In the genomic region with DNA sequence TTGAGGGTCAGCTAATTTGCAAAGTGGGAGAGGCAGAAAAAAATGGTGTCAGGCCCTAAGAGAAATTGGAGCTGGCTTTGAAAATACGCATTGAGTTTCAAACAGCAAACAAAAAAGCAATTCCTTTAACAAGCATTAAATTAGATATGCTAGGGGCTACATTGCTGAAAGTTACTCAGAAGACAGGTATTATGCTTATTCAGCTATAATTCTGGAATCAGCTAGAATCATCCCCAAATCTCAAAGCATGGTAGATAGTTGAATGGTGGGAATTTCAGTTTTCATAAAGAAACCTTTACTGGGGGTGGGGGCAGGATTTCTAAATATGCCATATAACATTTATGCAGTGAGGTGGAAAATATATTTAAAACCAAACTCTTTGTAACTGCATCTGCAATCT, we compare ENCODE assay signal across 17 cellular contexts. TPM values are rescaled to one million over a fixed set of nuclear protein-coding genes. Genes with fewer than 3 reads are reported as not detected.
DNase-seq lines count a peak whose midpoint lies in the region; ATAC-seq and TF ChIP-seq lines count a peak whose summit lies in the region.
"Had no signal": no experiment of that assay in that cellular context is flagged by ENCODE, and none has a peak within 500 bp of the region (broad histone marks: within the 10 kb centered on the region; RNA-seq: fewer than 3 reads in every experiment).

No MANE protein-coding gene starts in this region.

- peaks cover 5% of the 10 kb centered on the region for H3K36me3 Mint-ChIP-seq in natural killer cell treated with Interleukin-12 subunit alpha and Interleukin-12 subunit beta and Interleukin-15 and Interleukin-18, amount 100 ng/mL, for 72 hours
- H3K36me3 Mint-ChIP-seq in natural killer cell (no peaks in the 10 kb centered on the region), T-helper 17 cell (ENCODE audit: low read depth) (no peaks in the 10 kb centered on the region)
- H3K36me3 Mint-ChIP-seq: CD14-positive monocyte; CD8-positive, alpha-beta T cell had no signal

- no peaks in the 10 kb centered on the region for H3K27me3 Mint-ChIP-seq in natural killer cell treated with Interleukin-12 subunit alpha and Interleukin-12 subunit beta and Interleukin-15 and Interleukin-18, amount 100 ng/mL, for 72 hours
- peaks cover 0 to 2% of the 10 kb centered on the region in 2 donors for H3K27me3 Mint-ChIP-seq in natural killer cell (ENCODE audit: low read depth in 2 of 2)
- no peaks in the 10 kb centered on the region for H3K27me3 Mint-ChIP-seq in T-helper 17 cell

- H3K27ac Mint-ChIP-seq in natural killer cell treated with Interleukin-12 subunit alpha and Interleukin-12 subunit beta and Interleukin-15 and Interleukin-18, amount 100 ng/mL, for 72 hours = peak overlapping the region; percentile 84 to 99
- no peak overlapping the region for H3K27ac Mint-ChIP-seq in natural killer cell
- peak overlapping the region; percentile 89 for H3K27ac Mint-ChIP-seq in T-helper 17 cell
- H3K27ac Mint-ChIP-seq: CD8-positive, alpha-beta T cell; HFFc6 had no signal

- TF ChIP-seq CTCF in natural killer cell (IDR thresholded peaks at IDR 0.05) (no peak), neutrophil (IDR thresholded peaks at IDR 0.05) (no peak), ascending aorta (IDR thresholded peaks at IDR 0.05) (no peak)

- H3K36me3 ChIP-seq in neutrophil = no peaks in the 10 kb centered on the region
- no peaks in the 10 kb centered on the region for H3K36me3 ChIP-seq in ascending aorta
- H3K36me3 ChIP-seq: BE2C, HAP-1 had no signal

- peaks cover 60 to 65% of the 10 kb centered on the region in 2 experiments for H3K4me1 ChIP-seq in neutrophil (ENCODE audit: control insufficient read depth in 1 of 2, insufficient read depth in 1 of 2, low read depth in 1 of 2, low read length in 1 of 2)
- peaks cover 0 to 6% of the 10 kb centered on the region in 2 donors for H3K4me1 ChIP-seq in ascending aorta
- H3K4me1 ChIP-seq: BE2C had no signal

- H3K9me3 ChIP-seq in T-helper 17 cell (ENCODE audit: control insufficient read depth, low read length, poor library complexity, severe bottlenecking) (no peaks in the 10 kb centered on the region), neutrophil (no peaks in the 10 kb centered on the region), ascending aorta (no peaks in the 10 kb centered on the region)
- H3K9me3 ChIP-seq: BE2C, HAP-1 had no signal

- peak overlapping the region; percentile 72 for H3K27ac ChIP-seq in neutrophil
- no peak overlapping the region for H3K27ac ChIP-seq in ascending aorta

- peak overlapping the region; percentile 73 for H3K4me3 Mint-ChIP-seq in natural killer cell treated with Interleukin-12 subunit alpha and Interleukin-12 subunit beta and Interleukin-15 and Interleukin-18, amount 100 ng/mL, for 72 hours
- H3K4me3 Mint-ChIP-seq in natural killer cell = no peak overlapping the region
- no peak overlapping the region for H3K4me3 Mint-ChIP-seq in T-helper 17 cell
- H3K4me3 Mint-ChIP-seq: CD14-positive monocyte; CD8-positive, alpha-beta T cell; HFFc6 had no signal

- intact Hi-C loops in natural killer cell (cut with micrococcal nuclease) (loop anchor here (5.0 kb wide), 1 partner anchor 197 kb away; no protein-coding TSS in a partner anchor), ascending aorta (cut with DNase I) (loop anchor here (10.0 kb wide), 1 partner anchor 445 kb away; no protein-coding TSS in a partner anchor)

- H3K9me3 Mint-ChIP-seq in natural killer cell treated with Interleukin-12 subunit alpha and Interleukin-12 subunit beta and Interleukin-15 and Interleukin-18, amount 100 ng/mL, for 72 hours = no peaks in the 10 kb centered on the region
- H3K9me3 Mint-ChIP-seq in natural killer cell = no peaks in the 10 kb centered on the region
- H3K9me3 Mint-ChIP-seq: CD8-positive, alpha-beta T cell; HFFc6 had no signal

- no peak for ATAC-seq in natural killer cell treated with Interleukin-12 subunit alpha and Interleukin-12 subunit beta and Interleukin-15 and Interleukin-18, amount 100 ng/mL, for 72 hours
- no peak for ATAC-seq in natural killer cell
- ATAC-seq in T-helper 17 cell = no peak
- no peak for ATAC-seq in GM19023 (IDR thresholded peaks at IDR 0.05; ENCODE audit: unreplicated experiment)
- ATAC-seq: CD8-positive, alpha-beta T cell had no signal

- no peak for DNase-seq in natural killer cell treated with Interleukin-12 subunit alpha and Interleukin-12 subunit beta and Interleukin-15 and Interleukin-18, amount 100 ng/mL, for 72 hours (ENCODE audit: low spot score)
- DNase-seq in natural killer cell (no peak), T-helper 17 cell (no peak), KG1 (lab: John Stamatoyannopoulos, UW) (no peak), ascending aorta (ENCODE audit: low spot score in 2 of 2) (no peak)
- DNase-seq: BE2C; CD8-positive, alpha-beta T cell; COR-L47; DMS153; DND-41; GDM1; GOT3; HFFc6 had no signal

- no peaks in the 10 kb centered on the region for H3K27me3 ChIP-seq in neutrophil
- no peaks in the 10 kb centered on the region for H3K27me3 ChIP-seq in ascending aorta
- H3K27me3 ChIP-seq: BE2C had no signal

- H3K4me1 Mint-ChIP-seq in natural killer cell treated with Interleukin-12 subunit alpha and Interleukin-12 subunit beta and Interleukin-15 and Interleukin-18, amount 100 ng/mL, for 72 hours (ENCODE audit: low read depth in 2 of 2) = peaks cover 55 to 58% of the 10 kb centered on the region in 2 donors
- H3K4me1 Mint-ChIP-seq in natural killer cell (peaks cover 10 to 16% of the 10 kb centered on the region in 2 donors), T-helper 17 cell (peaks cover 6% of the 10 kb centered on the region)

- no peak overlapping the region for H3K4me3 ChIP-seq in neutrophil (ENCODE audit: low read depth in 1 of 2, low read length in 1 of 2)
- no peak overlapping the region for H3K4me3 ChIP-seq in ascending aorta
- H3K4me3 ChIP-seq: HAP-1 had no signal

RNA-seq across cellular contexts. Expression of a gene that starts 50.5 kb away (rescaled TPM):
- total RNA-seq in natural killer cell treated with Interleukin-12 subunit alpha and Interleukin-12 subunit beta and Interleukin-15 and Interleukin-18, amount 100 ng/mL, for 72 hours = 100 to 1,000 TPM; 579 to 941 TPM
- total RNA-seq in natural killer cell = 100 to 1,000 TPM; 512 to 725 (median 719) TPM
- 100 to 1,000 TPM; 295 to 329 TPM for total RNA-seq in T-helper 17 cell
- 52.2 TPM for total RNA-seq in ascending aorta

Comparison
In these comparisons a context has a peak if more than half of its experiments do, and no peak if none do; other contexts are left out.
1. H3K27ac Mint-ChIP-seq: peak in natural killer cell treated with Interleukin-12 subunit alpha and Interleukin-12 subunit beta and Interleukin-15 and Interleukin-18, amount 100 ng/mL, for 72 hours (2 of 2) and T-helper 17 cell (single experiment); none in natural killer cell (0 of 2).